8 cellular contexts compared by ENCODE assay signal in genomic region chr7:95723583-95724180, GRCh38. TPM values are rescaled to one million over a fixed set of nuclear protein-coding genes. Genes with fewer than 3 reads are reported as not detected.
DNase-seq lines count a peak whose midpoint lies in the region; ATAC-seq, FAIRE-seq and TF ChIP-seq lines count a peak whose summit lies in the region.

No MANE protein-coding gene starts in this region.

- WGBS in HepG2 (ENCODE audit: low lambda C conversion rate) = 3% methylated on average over 2 of the region's 2 CpGs

- H3K36me3 Mint-ChIP-seq in activated T-cell treated with anti-CD3 and anti-CD28 coated beads, Interleukin-2, amount 50 U/mL, for 72 hours (ENCODE audit: insufficient read depth in 2 of 2) = no peaks in the 10 kb centered on the region
- no peaks in the 10 kb centered on the region for H3K36me3 Mint-ChIP-seq in activated T-cell treated with anti-CD3 and anti-CD28 coated beads, Interleukin-2, amount 50 U/mL, for 24 hours (ENCODE audit: low read depth)
- H3K36me3 Mint-ChIP-seq in CD4-positive, alpha-beta T cell (ENCODE audit: low read depth) = no peaks in the 10 kb centered on the region

- peak; percentile 3 to 7 for DNase-seq in activated T-cell treated with anti-CD3 and anti-CD28 coated beads, Interleukin-2, amount 50 U/mL, for 72 hours
- no peak for DNase-seq in activated T-cell treated with anti-CD3 and anti-CD28 coated beads, Interleukin-2, amount 50 U/mL, for 24 hours
- DNase-seq in NCI-H510A (lab: John Stamatoyannopoulos, UW) (peak; percentile 14), cerebellum (ENCODE audit: low spot score) (peak; percentile 64), HepG2 (ENCODE audit: low spot score) (peak; percentile 53)
- DNase-seq in CD4-positive, alpha-beta T cell = no peak

- TF ChIP-seq EP300 in HepG2 (IDR thresholded peaks at IDR 0.05; ENCODE audit: low read depth in 2 of 2, low read length in 2 of 2) (no peak), HepG2 (CRISPR knock-in tag; IDR thresholded peaks at IDR 0.05; ENCODE audit: borderline replicate concordance) (no peak)

- no peaks in the 10 kb centered on the region for H3K79me2 ChIP-seq in HepG2 (ENCODE audit: insufficient read depth, low read length)

- POLR2A ChIA-PET in HepG2 (lab: Yijun Ruan, JAX) = no interaction called here
- POLR2A ChIA-PET in CD4-positive, alpha-beta T cell (lab: Charles Lee) = interaction anchor here (0.5 kb wide), 1 partner anchor 24 kb away, joined by 5 read pairs; no protein-coding TSS in a partner anchor

- H3K27ac Mint-ChIP-seq in activated T-cell treated with anti-CD3 and anti-CD28 coated beads, Interleukin-2, amount 50 U/mL, for 72 hours = no peak overlapping the region
- no peak overlapping the region for H3K27ac Mint-ChIP-seq in activated T-cell treated with anti-CD3 and anti-CD28 coated beads, Interleukin-2, amount 50 U/mL, for 24 hours
- H3K27ac Mint-ChIP-seq in CD4-positive, alpha-beta T cell = no peak overlapping the region

- no peaks in the 10 kb centered on the region for H3K9me3 Mint-ChIP-seq in activated T-cell treated with anti-CD3 and anti-CD28 coated beads, Interleukin-2, amount 50 U/mL, for 72 hours
- H3K9me3 Mint-ChIP-seq in activated T-cell treated with anti-CD3 and anti-CD28 coated beads, Interleukin-2, amount 50 U/mL, for 24 hours = no peaks in the 10 kb centered on the region
- H3K9me3 Mint-ChIP-seq in CD4-positive, alpha-beta T cell = no peaks in the 10 kb centered on the region

- H3K4me2 ChIP-seq in HepG2 (ENCODE audit: low read depth, low read length) = no peak overlapping the region

- H3K9me3 ChIP-seq in HepG2 (ENCODE audit: low read length) = no peaks in the 10 kb centered on the region
- H3K9me3 ChIP-seq in CD4-positive, alpha-beta T cell (ENCODE audit: control insufficient read depth, low read length) = no peaks in the 10 kb centered on the region

- H3K4me1 ChIP-seq in HepG2 (ENCODE audit: insufficient read depth, low read length) = peaks cover 8% of the 10 kb centered on the region; the same call in 1 of the 2 replicates

- H3K9ac ChIP-seq in HepG2 (ENCODE audit: insufficient read depth, low read depth, low read length) = no peak overlapping the region

- intact Hi-C loops in HepG2 (cut with micrococcal nuclease; ENCODE audit: unreplicated experiment) = loop anchor here (1.0 kb wide), 3 partner anchors 72 to 148 kb away; no protein-coding TSS in a partner anchor
- intact Hi-C loops in CD4-positive, alpha-beta T cell (cut with DNase I, micrococcal nuclease) = no loop called here

- no peaks in the 10 kb centered on the region for H4K20me1 ChIP-seq in HepG2 (ENCODE audit: insufficient read depth, low read length)

- no peak overlapping the region for H2AFZ ChIP-seq in HepG2 (ENCODE audit: low read length)

- H3K36me3 ChIP-seq in HepG2 (replicated peaks in 1 of 2; ENCODE audit: control insufficient read depth in 1 of 2, insufficient read depth in 2 of 2, low read length in 2 of 2) = no peaks in the 10 kb centered on the region

- in situ Hi-C loops in HepG2 (cut with HindIII; ENCODE audit: extremely low pct_ligation_motif_present, low pct_unique_long_range_greater_than_20kb) = loop anchor here (5.0 kb wide), 1 partner anchor 149 kb away; no protein-coding TSS in a partner anchor

- no peaks in the 10 kb centered on the region for H3K4me1 Mint-ChIP-seq in activated T-cell treated with anti-CD3 and anti-CD28 coated beads, Interleukin-2, amount 50 U/mL, for 72 hours (ENCODE audit: low read depth)
- H3K4me1 Mint-ChIP-seq in activated T-cell treated with anti-CD3 and anti-CD28 coated beads, Interleukin-2, amount 50 U/mL, for 24 hours (ENCODE audit: low read depth) = no peaks in the 10 kb centered on the region
- H3K4me1 Mint-ChIP-seq in CD4-positive, alpha-beta T cell (ENCODE audit: low read depth) = no peaks in the 10 kb centered on the region

- H3K4me3 Mint-ChIP-seq in activated T-cell treated with anti-CD3 and anti-CD28 coated beads, Interleukin-2, amount 50 U/mL, for 72 hours = no peak overlapping the region
- H3K4me3 Mint-ChIP-seq in activated T-cell treated with anti-CD3 and anti-CD28 coated beads, Interleukin-2, amount 50 U/mL, for 24 hours = no peak overlapping the region
- no peak overlapping the region for H3K4me3 Mint-ChIP-seq in CD4-positive, alpha-beta T cell

- H3K27ac ChIP-seq in HepG2 (ENCODE audit: extremely low read length, insufficient read depth, low read length) = no peak overlapping the region
- H3K27ac ChIP-seq in CD4-positive, alpha-beta T cell (ENCODE audit: low read depth, low read length) = no peak overlapping the region

- no TSS peak for BruUV-seq in HepG2 (replicated peaks; lab: Mats Ljungman, UMichigan)

- CTCF ChIA-PET in HepG2 (lab: Yijun Ruan, JAX; ENCODE audit: low intra/inter-chr PET ratio, low total read pairs) = interaction anchor here (1.3 to 4.3 kb wide), 3 partner anchors 143 to 149 kb away, joined by 3 to 26 read pairs (median 9); no protein-coding TSS in a partner anchor
- CTCF ChIA-PET in CD4-positive, alpha-beta T cell (lab: Charles Lee) = no interaction called here

- TF ChIP-seq POLR2A in HepG2 (IDR thresholded peaks at IDR 0.05; ENCODE audit: insufficient read depth in 1 of 2, low read depth in 2 of 2, low read length in 2 of 2) = no peak

- no peak overlapping the region for H3K4me3 ChIP-seq in HepG2 (replicated peaks in 1 of 3; ENCODE audit: insufficient read depth in 1 of 3, low read depth in 2 of 3, low read length in 3 of 3)

- FAIRE-seq in HepG2 (lab: Jason Lieb, UNC) = peak; percentile 85

- H3K27me3 ChIP-seq in HepG2 (ENCODE audit: control insufficient read depth in 1 of 2, insufficient read depth in 2 of 2, low read length in 2 of 2) = no peaks in the 10 kb centered on the region
- no peaks in the 10 kb centered on the region for H3K27me3 ChIP-seq in CD4-positive, alpha-beta T cell (ENCODE audit: control insufficient read depth, insufficient read depth, low read length)

- peak; percentile 47; the same call in 1 of the 2 replicates for TF ChIP-seq RAD21 in HepG2 (CRISPR knock-in tag; IDR thresholded peaks at IDR 0.05)

- TF ChIP-seq CTCF in HepG2 (CRISPR knock-in tag; IDR thresholded peaks at IDR 0.05) = peak; percentile 71
- TF ChIP-seq CTCF in CD4-positive, alpha-beta T cell (IDR thresholded peaks at IDR 0.05) = no peak

- no peaks in the 10 kb centered on the region for H3K27me3 Mint-ChIP-seq in activated T-cell treated with anti-CD3 and anti-CD28 coated beads, Interleukin-2, amount 50 U/mL, for 72 hours (ENCODE audit: low read depth)
- no peaks in the 10 kb centered on the region for H3K27me3 Mint-ChIP-seq in activated T-cell treated with anti-CD3 and anti-CD28 coated beads, Interleukin-2, amount 50 U/mL, for 24 hours
- peaks cover 5% of the 10 kb centered on the region for H3K27me3 Mint-ChIP-seq in CD4-positive, alpha-beta T cell

- ATAC-seq in activated T-cell treated with anti-CD3 and anti-CD28 coated beads, Interleukin-2, amount 50 U/mL, for 72 hours (replicated peaks in 1 of 2) = no peak
- ATAC-seq in HG03280 (IDR thresholded peaks at IDR 0.05; ENCODE audit: unreplicated experiment) (peak; percentile 56), HepG2 (peak; percentile 95), HG02571 (IDR thresholded peaks at IDR 0.05; ENCODE audit: unreplicated experiment) (no peak)
- no peak for ATAC-seq in CD4-positive, alpha-beta T cell (ENCODE audit: poor library complexity)

TF ChIP-seq in HepG2, 621 proteins besides CTCF, POLR2A, EP300 and RAD21 (continues in another document):
- TF ChIP-seq TCF7L2 (IDR thresholded peaks at IDR 0.05; ENCODE audit: low read depth, low read length) (no peak), ZNF605 (CRISPR knock-in tag; IDR thresholded peaks at IDR 0.05) (no peak), HDAC2 (CRISPR knock-in tag; IDR thresholded peaks at IDR 0.05) (no peak), ZNF644 (CRISPR knock-in tag; IDR thresholded peaks at IDR 0.05; ENCODE audit: low read depth) (no peak), POLR2G (IDR thresholded peaks at IDR 0.05; ENCODE audit: low read depth, low read length) (no peak)
- TF ChIP-seq, protein P1, sequence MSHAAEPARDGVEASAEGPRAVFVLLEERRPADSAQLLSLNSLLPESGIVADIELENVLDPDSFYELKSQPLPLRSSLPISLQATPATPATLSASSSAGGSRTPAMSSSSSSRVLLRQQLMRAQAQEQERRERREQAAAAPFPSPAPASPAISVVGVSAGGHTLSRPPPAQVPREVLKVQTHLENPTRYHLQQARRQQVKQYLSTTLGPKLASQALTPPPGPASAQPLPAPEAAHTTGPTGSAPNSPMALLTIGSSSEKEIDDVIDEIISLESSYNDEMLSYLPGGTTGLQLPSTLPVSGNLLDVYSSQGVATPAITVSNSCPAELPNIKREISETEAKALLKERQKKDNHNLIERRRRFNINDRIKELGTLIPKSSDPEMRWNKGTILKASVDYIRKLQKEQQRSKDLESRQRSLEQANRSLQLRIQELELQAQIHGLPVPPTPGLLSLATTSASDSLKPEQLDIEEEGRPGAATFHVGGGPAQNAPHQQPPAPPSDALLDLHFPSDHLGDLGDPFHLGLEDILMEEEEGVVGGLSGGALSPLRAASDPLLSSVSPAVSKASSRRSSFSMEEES (CRISPR knock-in tag; IDR thresholded peaks at IDR 0.05) = no peak

RNA-seq across cellular contexts. Expression of gene DYNC1I1, which starts 48.7 kb away (rescaled TPM):
- not detected for total RNA-seq in activated T-cell treated with anti-CD3 and anti-CD28 coated beads, Interleukin-2, amount 50 U/mL, for 72 hours
- total RNA-seq in cerebellum (15.2 TPM), HepG2 (2016; rRNA removed; fragmentation: Illumina TruSeq; extraction: Trizol) (0.08 TPM in 1 of 2 replicates, not detected in the other)
- not detected in 2 replicates for total RNA-seq in HepG2 (2016; cell fraction: cytosol; rRNA removed; fragmentation: Illumina TruSeq; extraction: Trizol; ENCODE audit: low read depth)
- total RNA-seq in HepG2 (2016; cell fraction: insoluble cytoplasmic fraction; rRNA removed; fragmentation: Illumina TruSeq; extraction: Trizol) = 0.04 TPM in 1 of 2 replicates, not detected in the other
- total RNA-seq in HepG2 (2016; cell fraction: membrane; rRNA removed; fragmentation: Illumina TruSeq; extraction: Trizol) = not detected in 2 replicates
- not detected in 2 replicates for total RNA-seq in HepG2 (2016; cell fraction: nucleus; rRNA removed; fragmentation: Illumina TruSeq; extraction: Trizol)
- polyA plus RNA-seq in HepG2 (2011; rRNA removed) = not detected in 2 replicates
- polyA plus RNA-seq in HepG2 (2011; cell fraction: cytosol; rRNA removed) = not detected in 2 replicates
- polyA plus RNA-seq in HepG2 (2011; cell fraction: nucleus; rRNA removed) = not detected in 2 replicates
- polyA plus RNA-seq in HepG2 (2012) = not detected in 2 replicates
- polyA plus RNA-seq in HepG2 (2016; cell fraction: cytosol; fragmentation: Illumina TruSeq; extraction: Trizol; ENCODE audit: low read depth) = not detected in 2 replicates
- not detected in 2 replicates for polyA plus RNA-seq in HepG2 (2016; cell fraction: insoluble cytoplasmic fraction; fragmentation: Illumina TruSeq; extraction: Trizol; ENCODE audit: low read depth)
- polyA plus RNA-seq in HepG2 (2016; cell fraction: membrane; fragmentation: Illumina TruSeq; extraction: Trizol; ENCODE audit: low read depth) = not detected in 2 replicates
- not detected in 2 replicates for polyA plus RNA-seq in HepG2 (2016; cell fraction: nucleus; fragmentation: Illumina TruSeq; extraction: Trizol; ENCODE audit: insufficient read depth, low read depth)
- polyA minus RNA-seq in HepG2 (2011; rRNA and poly(A)+ RNA removed; ENCODE audit: low replicate concordance) = 0.16 TPM in 1 of 2 replicates, not detected in the other
- not detected in 2 replicates for polyA minus RNA-seq in HepG2 (2011; cell fraction: cytosol; rRNA and poly(A)+ RNA removed)
- not detected in 2 replicates for polyA minus RNA-seq in HepG2 (2011; cell fraction: nucleus; rRNA and poly(A)+ RNA removed)
- total RNA-seq in CD4-positive, alpha-beta T cell = under 1 TPM in 1 of 2 experiments, not detected in 1; 0.08 TPM

Comparison
In these comparisons a context has a peak if more than half of its experiments do, and no peak if none do; other contexts are left out.
1. DNase-seq: peak in activated T-cell treated with anti-CD3 and anti-CD28 coated beads, Interleukin-2, amount 50 U/mL, for 72 hours (2 of 2), NCI-H510A (single experiment), cerebellum (single experiment) and HepG2 (single experiment); none in activated T-cell treated with anti-CD3 and anti-CD28 coated beads, Interleukin-2, amount 50 U/mL, for 24 hours (single experiment) and CD4-positive, alpha-beta T cell (0 of 10).
2. ATAC-seq: peak in HG03280 (single experiment) and HepG2 (single experiment); none in activated T-cell treated with anti-CD3 and anti-CD28 coated beads, Interleukin-2, amount 50 U/mL, for 72 hours (0 of 2), CD4-positive, alpha-beta T cell (single experiment) and HG02571 (single experiment).
3. RNA of gene DYNC1I1, which starts 48.7 kb away (total RNA-seq): 15.2 TPM in cerebellum (single experiment); 0.08 TPM in CD4-positive, alpha-beta T cell, 0.04 to 0.08 TPM in HepG2 and not detected in activated T-cell treated with anti-CD3 and anti-CD28 coated beads, Interleukin-2, amount 50 U/mL, for 72 hours; every median in the first group is over 10 times any median in the second.